In genomic region chr5:151098185-151098813, GRCh38 we compare ENCODE assay signal across 9 cellular contexts. TPM values are rescaled to one million over a fixed set of nuclear protein-coding genes. Genes with fewer than 3 reads are reported as not detected.
DNase-seq lines count a peak whose midpoint lies in the region; ATAC-seq and TF ChIP-seq lines count a peak whose summit lies in the region.
"Had no signal": no experiment of that assay in that cellular context is flagged by ENCODE, and none has a peak within 500 bp of the region (broad histone marks: within the 10 kb centered on the region; RNA-seq: fewer than 3 reads in every experiment).

No MANE protein-coding gene starts in this region.

- in situ Hi-C loops in HAP-1 (cut with MboI; ENCODE audit: low sequenced_read_pairs), result loop anchor here (25.0 kb wide), 1 partner anchor 636 kb away; no protein-coding TSS in a partner anchor

- no peak overlapping the region for H3K4me3 Mint-ChIP-seq in CD14-positive monocyte
- peak overlapping the region; percentile 35 for H3K4me3 Mint-ChIP-seq in activated naive CD8-positive, alpha-beta T cell treated with anti-CD3 and anti-CD28 coated beads, Interleukin-2, amount 50 U/mL, for 24 hours

- H3K9me3 Mint-ChIP-seq in CD14-positive monocyte, result peaks cover 0 to 2% (median 0%) of the 10 kb centered on the region in 7 donors
- no peaks in the 10 kb centered on the region for H3K9me3 Mint-ChIP-seq in activated naive CD8-positive, alpha-beta T cell treated with anti-CD3 and anti-CD28 coated beads, Interleukin-2, amount 50 U/mL, for 24 hours

- peaks cover 81% of the 10 kb centered on the region for H3K4me1 Mint-ChIP-seq in CD14-positive monocyte
- H3K4me1 Mint-ChIP-seq in activated naive CD8-positive, alpha-beta T cell treated with anti-CD3 and anti-CD28 coated beads, Interleukin-2, amount 50 U/mL, for 24 hours, result peaks cover 82% of the 10 kb centered on the region

- H3K4me3 ChIP-seq in HAP-1, result no peak overlapping the region

- intact Hi-C loops in CD14-positive monocyte (cut with micrococcal nuclease), result loop anchor here in 1 of 2 donors (2.0 kb wide), 1 partner anchor 15 kb away; no protein-coding TSS in a partner anchor

- no peaks in the 10 kb centered on the region for H3K4me1 ChIP-seq in HAP-1

- peak; percentile 56 for ATAC-seq in HG03175 (IDR thresholded peaks at IDR 0.05; ENCODE audit: unreplicated experiment)
- ATAC-seq in activated naive CD8-positive, alpha-beta T cell treated with anti-CD3 and anti-CD28 coated beads, Interleukin-2, amount 50 U/mL, for 24 hours, result peak; percentile 60
- ATAC-seq: Panc1 had no signal

- H3K9me3 ChIP-seq in HAP-1, result no peaks in the 10 kb centered on the region

- H3K27ac Mint-ChIP-seq in CD14-positive monocyte, result peak overlapping the region; percentile 68 to 100 (median 88)
- H3K27ac Mint-ChIP-seq in activated naive CD8-positive, alpha-beta T cell treated with anti-CD3 and anti-CD28 coated beads, Interleukin-2, amount 50 U/mL, for 24 hours, result peak overlapping the region; percentile 61

- peaks cover 0 to 4% (median 2%) of the 10 kb centered on the region in 3 donors for H3K27me3 Mint-ChIP-seq in CD14-positive monocyte (ENCODE audit: low read depth in 3 of 3)
- no peaks in the 10 kb centered on the region for H3K27me3 Mint-ChIP-seq in activated naive CD8-positive, alpha-beta T cell treated with anti-CD3 and anti-CD28 coated beads, Interleukin-2, amount 50 U/mL, for 24 hours

- TF ChIP-seq CTCF in CD14-positive monocyte (IDR thresholded peaks at IDR 0.05), result no peak

- H3K27me3 ChIP-seq in HAP-1 (ENCODE audit: low read depth), result no peaks in the 10 kb centered on the region

- peaks cover 5% of the 10 kb centered on the region for H3K36me3 ChIP-seq in HAP-1 (replicated peaks)

- peaks cover 30 to 48% of the 10 kb centered on the region in 2 donors for H3K36me3 Mint-ChIP-seq in CD14-positive monocyte
- H3K36me3 Mint-ChIP-seq in activated naive CD8-positive, alpha-beta T cell treated with anti-CD3 and anti-CD28 coated beads, Interleukin-2, amount 50 U/mL, for 24 hours (ENCODE audit: low read depth), result peaks cover 38% of the 10 kb centered on the region

- DNase-seq in CD14-positive monocyte (ENCODE audit: low spot score), result no peak
- DNase-seq in GM19238 (ENCODE audit: insufficient read length, low spot score), result peak; percentile 53
- DNase-seq in activated naive CD8-positive, alpha-beta T cell treated with anti-CD3 and anti-CD28 coated beads, Interleukin-2, amount 50 U/mL, for 24 hours, result peak; percentile 41
- DNase-seq in HAP-1 (ENCODE audit: low spot score in 2 of 2), result no peak
- no peak for DNase-seq in HUDEP-2 (lab: John Stamatoyannopoulos, UW; ENCODE audit: unreplicated experiment in 76 of 76)
- no peak for DNase-seq in NCI-H2107 treated with DMSO at 0.1 percent for 48 hours (lab: John Stamatoyannopoulos, UW; ENCODE audit: unreplicated experiment)
- no peak for DNase-seq in globus pallidus (ENCODE audit: low spot score)

RNA-seq across cellular contexts. Expression of gene TNIP1, which starts 17.5 kb away (rescaled TPM):
- polyA plus RNA-seq in CD14-positive monocyte, result 10 to 100 TPM; 30.8 to 46.4 TPM

RNA-seq across cellular contexts. Expression of gene ANXA6, which starts 59.3 kb away (rescaled TPM):
- polyA plus RNA-seq in CD14-positive monocyte, result 100 to 1,000 TPM in 1 of 2 donors, 10 to 100 TPM in 1; 93.5 to 124 TPM

Comparison
In these comparisons a context has a peak if more than half of its experiments do, and no peak if none do; other contexts are left out.
1. DNase-seq: peak in GM19238 (single experiment) and activated naive CD8-positive, alpha-beta T cell treated with anti-CD3 and anti-CD28 coated beads, Interleukin-2, amount 50 U/mL, for 24 hours (single experiment); none in CD14-positive monocyte (single experiment), HAP-1 (0 of 2), HUDEP-2 (0 of 76), NCI-H2107 treated with DMSO at 0.1 percent for 48 hours (single experiment) and globus pallidus (single experiment).